ENCODE assay signal across 8 cellular contexts in the genomic region with DNA sequence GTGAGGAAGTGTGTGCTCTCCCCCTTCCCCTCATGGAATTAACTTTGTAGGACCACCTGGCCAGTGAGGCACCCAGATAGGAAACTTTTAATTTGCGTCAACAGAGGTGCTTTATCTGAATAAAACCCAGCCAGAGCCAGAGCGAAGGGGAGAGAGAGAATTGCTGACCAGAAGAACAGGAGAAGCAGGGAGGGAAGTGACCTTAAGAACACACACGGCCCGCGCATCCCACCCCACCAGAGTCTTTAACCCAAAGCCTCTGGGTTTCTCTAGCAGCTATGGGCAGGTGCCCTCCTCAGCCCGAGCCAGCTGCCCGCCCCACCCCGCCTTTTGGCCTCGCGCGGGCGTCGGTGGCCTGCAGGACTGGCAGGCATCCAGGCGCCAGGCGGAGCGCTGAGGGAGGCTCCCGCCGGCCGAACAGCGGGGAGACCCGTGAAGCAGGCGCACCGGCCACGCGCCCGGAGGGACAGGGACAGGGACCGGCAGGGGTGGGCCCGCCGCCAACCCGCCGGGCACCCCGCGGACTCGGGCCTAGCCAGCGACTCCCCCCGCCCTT. TPM values are rescaled to one million over a fixed set of nuclear protein-coding genes. Genes with fewer than 3 reads are reported as not detected.
DNase-seq lines count a peak whose midpoint lies in the region.

No MANE protein-coding gene starts in this region.

- peaks cover 9 to 31% (median 21%) of the 10 kb centered on the region in 3 donors for H3K4me1 ChIP-seq in skeletal muscle tissue (ENCODE audit: control insufficient read depth in 3 of 3, insufficient read depth in 3 of 3, low read length in 3 of 3)

- peak; percentile 47 for DNase-seq in activated gamma-delta T cell treated with Interleukin-2 at 50 U/mL for 16 hours
- no peak for DNase-seq in activated gamma-delta T cell (lab: John Stamatoyannopoulos, UW)
- DNase-seq in H7 = peak; percentile 81
- DNase-seq in LHCN-M2 (ENCODE audit: low read depth) = peak; percentile 73
- DNase-seq in SW 1271 (lab: John Stamatoyannopoulos, UW) = peak; percentile 57 to 78
- peak; percentile 65 for DNase-seq in cerebellar cortex (ENCODE audit: low spot score)
- peak; percentile 83 for DNase-seq in islet precursor cell

- H3K27me3 ChIP-seq in H7 (ENCODE audit: control insufficient read depth, insufficient read depth, low read length) (no peaks in the 10 kb centered on the region), skeletal muscle tissue (ENCODE audit: control insufficient read depth in 3 of 3, insufficient read depth in 3 of 3, low read length in 3 of 3) (no peaks in the 10 kb centered on the region)

- no peaks in the 10 kb centered on the region; the same call in 1 of the 2 replicates for H3K36me3 ChIP-seq in H7 (replicated peaks; ENCODE audit: control insufficient read depth, insufficient read depth, low read length)
- H3K36me3 ChIP-seq in skeletal muscle tissue (ENCODE audit: control insufficient read depth in 3 of 3, insufficient read depth in 3 of 3, low read length in 3 of 3) = peaks cover 0 to 14% (median 11%) of the 10 kb centered on the region in 3 donors

- H3K27ac ChIP-seq in skeletal muscle tissue (ENCODE audit: low read depth, low read length) = peak overlapping the region; percentile 98

- no peaks in the 10 kb centered on the region for H3K9me3 ChIP-seq in skeletal muscle tissue (ENCODE audit: control insufficient read depth in 3 of 3, low read length in 3 of 3)

- H3K9ac ChIP-seq in skeletal muscle tissue (ENCODE audit: low read depth in 1 of 3, low read length in 3 of 3) = peak overlapping the region; percentile 97 to 100 (median 98)

- H3K4me3 ChIP-seq in H7 (ENCODE audit: insufficient read depth, low read depth, low read length) (peak overlapping the region; percentile 74), skeletal muscle tissue (ENCODE audit: low read length in 3 of 3) (peak overlapping the region; percentile 88 to 97 (median 91))

RNA-seq across cellular contexts. Expression of a gene that starts 0.6 kb away (rescaled TPM):
- total RNA-seq in H7 (2014; rRNA removed; shearing (Covaris generic)) = 8.9 and 10.5 TPM in 2 replicates
- 17.5 and 27.6 TPM in 2 replicates for total RNA-seq in LHCN-M2 (2014; rRNA removed)
- 14.6 TPM for polyA plus RNA-seq in LHCN-M2 (2012)
- 24.0 TPM for total RNA-seq in skeletal muscle tissue
